In the genomic region with DNA sequence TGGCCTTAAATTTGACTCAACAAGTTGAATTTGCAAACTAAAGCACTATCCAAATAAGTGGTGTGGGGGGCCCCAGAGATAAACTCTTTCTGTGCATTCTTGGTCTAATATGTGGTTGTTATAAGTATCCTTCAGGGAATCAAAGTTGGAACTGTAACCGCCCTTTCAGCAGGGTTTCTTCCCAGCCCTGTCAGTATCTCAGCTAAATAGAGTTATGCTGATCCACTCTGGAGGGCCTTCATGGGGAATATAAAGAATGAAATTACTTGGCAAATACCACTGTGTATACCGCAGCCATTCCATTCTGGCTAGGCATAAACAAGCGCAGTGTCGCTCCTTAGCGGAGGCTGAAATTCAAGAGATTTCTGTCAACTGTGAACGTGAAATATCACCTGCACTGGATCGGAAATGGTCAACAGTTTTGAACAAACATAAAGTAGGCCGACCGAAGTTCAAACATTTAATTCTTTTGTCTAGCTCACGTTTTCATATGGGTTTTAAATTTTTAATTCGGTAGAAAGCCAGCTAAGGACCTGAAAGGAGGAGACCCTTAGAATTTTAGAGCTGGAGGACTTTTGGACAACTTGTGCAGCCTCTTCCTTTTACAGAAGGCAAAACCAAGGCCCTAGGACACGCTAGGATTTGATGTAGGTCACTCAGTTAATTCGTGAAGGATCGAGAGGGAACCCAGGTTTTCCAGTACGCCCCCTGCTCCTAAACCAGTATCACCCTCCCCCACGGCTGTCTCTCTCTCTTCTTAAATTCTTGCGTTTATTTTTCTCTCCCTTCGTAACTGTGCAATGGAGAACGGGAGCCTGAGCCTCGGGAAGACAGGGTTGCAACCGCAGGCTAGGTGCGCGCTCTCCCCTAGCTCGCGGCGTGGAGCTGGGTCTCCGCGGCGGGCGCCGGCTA, we compare ENCODE assay signal across 8 cellular contexts.
A peak's percentile ranks its signal among the peaks of the same experiment; 100 is the strongest.
DNase-seq lines count a peak whose midpoint lies in the region; ATAC-seq, FAIRE-seq and TF ChIP-seq lines count a peak whose summit lies in the region.

No MANE protein-coding gene starts in this region.

- in situ Hi-C loops in HepG2 (cut with HindIII; ENCODE audit: extremely low pct_ligation_motif_present, low pct_unique_long_range_greater_than_20kb): loop anchor here (10.0 kb wide), 1 partner anchor 75 kb away; a partner anchor contains a TSS

- peak; percentile 79 for FAIRE-seq in HepG2 (lab: Jason Lieb, UNC)

- no peak for TF ChIP-seq RAD21 in HepG2 (CRISPR knock-in tag; IDR thresholded peaks at IDR 0.05)

- POLR2A ChIA-PET in HepG2 (lab: Yijun Ruan, JAX): interaction anchor here (1.0 to 1.9 kb wide), 9 partner anchors 8 to 581 kb away, joined by 3 to 35 read pairs (median 3); a partner anchor contains a TSS

- H3K9me3 ChIP-seq in cardiac muscle cell (ENCODE audit: low read depth) (no peaks in the 10 kb centered on the region), MG63 (no peaks in the 10 kb centered on the region), breast epithelium (no peaks in the 10 kb centered on the region), HepG2 (ENCODE audit: low read length) (no peaks in the 10 kb centered on the region), testis (no peaks in the 10 kb centered on the region)

- H4K20me1 ChIP-seq in HepG2 (ENCODE audit: insufficient read depth, low read length): no peaks in the 10 kb centered on the region

- no peaks in the 10 kb centered on the region for H3K27me3 ChIP-seq in cardiac muscle cell
- H3K27me3 ChIP-seq in MG63: no peaks in the 10 kb centered on the region
- no peaks in the 10 kb centered on the region for H3K27me3 ChIP-seq in breast epithelium
- no peaks in the 10 kb centered on the region; a peak in 2 of 5 replicates for H3K27me3 ChIP-seq in HepG2 (ENCODE audit: control insufficient read depth in 1 of 2, insufficient read depth in 2 of 2, low read length in 2 of 2)
- H3K27me3 ChIP-seq in testis: no peaks in the 10 kb centered on the region

- intact Hi-C loops in Right ventricle myocardium inferior (cut with DNase I): loop anchor here (1.0 kb wide), 3 partner anchors 30 to 79 kb away; no protein-coding TSS in a partner anchor
- intact Hi-C loops in breast epithelium (cut with DNase I; ENCODE audit: low total_unique reads): no loop called here
- intact Hi-C loops in HepG2 (cut with micrococcal nuclease; ENCODE audit: unreplicated experiment): loop anchor here (1.0 to 2.0 kb wide), 4 partner anchors 30 to 153 kb away; no protein-coding TSS in a partner anchor
- intact Hi-C loops in testis (cut with DNase I; ENCODE audit: low total_unique reads): loop anchor here (2.0 to 5.0 kb wide), 2 partner anchors 37 to 75 kb away; a partner anchor contains a TSS

- peaks cover 20% of the 10 kb centered on the region for H3K79me2 ChIP-seq in HepG2 (ENCODE audit: insufficient read depth, low read length)

- TF ChIP-seq EP300 in HepG2 (IDR thresholded peaks at IDR 0.05; ENCODE audit: low read depth in 2 of 2, low read length in 2 of 2) (no peak), HepG2 (CRISPR knock-in tag; IDR thresholded peaks at IDR 0.05; ENCODE audit: borderline replicate concordance) (no peak)

- peak overlapping the region; percentile 92 for H3K27ac ChIP-seq in cardiac muscle cell
- H3K27ac ChIP-seq in breast epithelium: peak overlapping the region; percentile 95 to 98
- peak overlapping the region; percentile 96 for H3K27ac ChIP-seq in HepG2 (ENCODE audit: extremely low read length, insufficient read depth, low read length)
- peak overlapping the region; percentile 66 to 90 for H3K27ac ChIP-seq in testis

- no peaks in the 10 kb centered on the region for H3K36me3 ChIP-seq in cardiac muscle cell
- H3K36me3 ChIP-seq in MG63: peaks cover 15% of the 10 kb centered on the region
- no peaks in the 10 kb centered on the region for H3K36me3 ChIP-seq in breast epithelium
- H3K36me3 ChIP-seq in HepG2 (replicated peaks in 1 of 2; ENCODE audit: control insufficient read depth in 1 of 2, insufficient read depth in 2 of 2, low read length in 2 of 2): no peaks in the 10 kb centered on the region; a peak in 1 of 5 replicates
- no peaks in the 10 kb centered on the region for H3K36me3 ChIP-seq in testis (ENCODE audit: low read depth, missing control alignments)

- TF ChIP-seq CTCF in cardiac muscle cell (IDR thresholded peaks at IDR 0.05; ENCODE audit: low read depth, low read length) (no peak), breast epithelium (IDR thresholded peaks at IDR 0.05) (no peak), HepG2 (CRISPR knock-in tag; IDR thresholded peaks at IDR 0.05) (peak; percentile 24; the same call in 1 of the 2 replicates), testis (IDR thresholded peaks at IDR 0.05) (no peak)

- H3K4me2 ChIP-seq in HepG2 (ENCODE audit: low read depth, low read length): peak overlapping the region; percentile 97

- H3K4me3 ChIP-seq in cardiac muscle cell (peak overlapping the region; percentile 91), MG63 (peak overlapping the region; percentile 74), breast epithelium (peak overlapping the region; percentile 84 to 90 (median 85)), HepG2 (replicated peaks in 1 of 3; ENCODE audit: insufficient read depth in 1 of 3, low read depth in 2 of 3, low read length in 3 of 3) (peak overlapping the region; percentile 76 to 96 (median 84)), testis (peak overlapping the region; percentile 75 to 86)

- WGBS in HepG2 (ENCODE audit: low lambda C conversion rate): 3% methylated on average over 31 of the region's 31 CpGs
- WGBS in testis, 2 donors: 22 to 29% methylated on average over 21 to 31 of the region's 31 CpGs

- DNase-seq in cardiac muscle cell (ENCODE audit: low read depth in 1 of 2, low spot score in 1 of 2) (peak; percentile 58 to 83), Right ventricle myocardium inferior (ENCODE audit: missing footprints) (no peak), MG63 (no peak), breast epithelium (ENCODE audit: low spot score in 2 of 2) (peak in 1 of 2 donors; percentile 21), HepG2 (ENCODE audit: low spot score) (peak; percentile 62), testis (no peak), DMS153 treated with DMSO at 0.1 percent for 48 hours (lab: John Stamatoyannopoulos, UW; ENCODE audit: unreplicated experiment) (no peak)

- no peak for ATAC-seq in Right ventricle myocardium inferior
- ATAC-seq in HepG2: peak; percentile 45
- no peak for ATAC-seq in GM18520 (IDR thresholded peaks at IDR 0.05; ENCODE audit: unreplicated experiment)

- peak overlapping the region; percentile 89 for H3K9ac ChIP-seq in HepG2 (ENCODE audit: insufficient read depth, low read depth, low read length)

- H2AFZ ChIP-seq in HepG2 (ENCODE audit: low read length): no peak overlapping the region

- peaks cover 17% of the 10 kb centered on the region for H3K4me1 ChIP-seq in cardiac muscle cell (ENCODE audit: low read depth)
- peaks cover 0 to 10% of the 10 kb centered on the region in 2 donors for H3K4me1 ChIP-seq in breast epithelium
- peaks cover 37% of the 10 kb centered on the region for H3K4me1 ChIP-seq in HepG2 (ENCODE audit: insufficient read depth, low read length)
- H3K4me1 ChIP-seq in testis: peaks cover 8% of the 10 kb centered on the region

- TSS peak; percentile 95 for BruUV-seq in HepG2 (replicated peaks; lab: Mats Ljungman, UMichigan)

- TF ChIP-seq POLR2A in breast epithelium (IDR thresholded peaks at IDR 0.05): no peak
- TF ChIP-seq POLR2A in HepG2 (IDR thresholded peaks at IDR 0.05; ENCODE audit: insufficient read depth in 1 of 2, low read depth in 2 of 2, low read length in 2 of 2): peak; percentile 34 to 44; a peak in 1 of 4 replicates
- no peak for TF ChIP-seq POLR2A in testis (IDR thresholded peaks at IDR 0.05)

- CTCF ChIA-PET in HepG2 (lab: Yijun Ruan, JAX; ENCODE audit: low intra/inter-chr PET ratio, low total read pairs): interaction anchor here (0.7 to 2.1 kb wide), 4 partner anchors 31 to 154 kb away, joined by 3 to 7 read pairs (median 4); a partner anchor contains a TSS

TF ChIP-seq in HepG2, 621 proteins besides CTCF, POLR2A, EP300 and RAD21 (continues in another document):
- TF ChIP-seq ZNF674 (CRISPR knock-in tag; IDR thresholded peaks at IDR 0.05; ENCODE audit: low read depth) (no peak), POLR2G (IDR thresholded peaks at IDR 0.05; ENCODE audit: low read depth, low read length) (peak; percentile 10; the same call in 1 of the 2 replicates), SOX5 (CRISPR knock-in tag; IDR thresholded peaks at IDR 0.05; ENCODE audit: borderline replicate concordance) (peak; percentile 26; the same call in 1 of the 2 replicates), ZFP1 (CRISPR knock-in tag; IDR thresholded peaks at IDR 0.05) (no peak), TAF1 (CRISPR knock-in tag; IDR thresholded peaks at IDR 0.05) (no peak), ZNF101 (CRISPR knock-in tag; IDR thresholded peaks at IDR 0.05; ENCODE audit: borderline replicate concordance, low read depth) (no peak), MIXL1 (CRISPR knock-in tag; IDR thresholded peaks at IDR 0.05) (0 out of 2 replicates have a peak, but pooled peaks have one; percentile 8), ZSCAN12 (CRISPR knock-in tag; IDR thresholded peaks at IDR 0.05) (no peak), ZEB1 (IDR thresholded peaks at IDR 0.05; ENCODE audit: insufficient replicate concordance, low read depth) (peak; percentile 49), SALL1 (CRISPR knock-in tag; IDR thresholded peaks at IDR 0.05) (no peak), ZNF484 (CRISPR knock-in tag; IDR thresholded peaks at IDR 0.05; ENCODE audit: borderline replicate concordance, low read depth) (no peak), SRSF9 (IDR thresholded peaks at IDR 0.05; ENCODE audit: borderline replicate concordance, insufficient read depth, low read depth, low read length, poor library complexity, severe bottlenecking) (no peak), SMYD3 (CRISPR knock-in tag; IDR thresholded peaks at IDR 0.05) (0 out of 2 replicates have a peak, but pooled peaks have one; percentile 48), ETV6 (CRISPR knock-in tag; conservative IDR thresholded peaks at IDR 0.05) (no peak), TBP (CRISPR knock-in tag; IDR thresholded peaks at IDR 0.05) (0 out of 2 replicates have a peak, but pooled peaks have one; percentile 9), SKI (IDR thresholded peaks at IDR 0.05; ENCODE audit: partially characterized antibody) (no peak), ZFP37 (CRISPR knock-in tag; IDR thresholded peaks at IDR 0.05; ENCODE audit: borderline replicate concordance) (peak; percentile 12; the same call in 1 of the 2 replicates)
- TF ChIP-seq, protein P1, sequence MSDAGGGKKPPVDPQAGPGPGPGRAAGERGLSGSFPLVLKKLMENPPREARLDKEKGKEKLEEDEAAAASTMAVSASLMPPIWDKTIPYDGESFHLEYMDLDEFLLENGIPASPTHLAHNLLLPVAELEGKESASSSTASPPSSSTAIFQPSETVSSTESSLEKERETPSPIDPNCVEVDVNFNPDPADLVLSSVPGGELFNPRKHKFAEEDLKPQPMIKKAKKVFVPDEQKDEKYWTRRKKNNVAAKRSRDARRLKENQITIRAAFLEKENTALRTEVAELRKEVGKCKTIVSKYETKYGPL (CRISPR knock-in tag; IDR thresholded peaks at IDR 0.05): no peak

Comparison
In these comparisons a context has a peak if more than half of its experiments do, and no peak if none do; other contexts are left out.
1. DNase-seq: peak in cardiac muscle cell (2 of 2) and HepG2 (single experiment); none in Right ventricle myocardium inferior (single experiment), MG63 (single experiment), testis (single experiment) and DMS153 treated with DMSO at 0.1 percent for 48 hours (single experiment).
2. POLR2A ChIP-seq: peak in HepG2 (2 of 2); none in breast epithelium (single experiment) and testis (single experiment).
3. Peak in every context shown above with its lines, with median percentiles within 50 percentile points of each other: H3K27ac ChIP-seq and H3K4me3 ChIP-seq.